1 cellular context compared by ENCODE assay signal in the genomic region with DNA sequence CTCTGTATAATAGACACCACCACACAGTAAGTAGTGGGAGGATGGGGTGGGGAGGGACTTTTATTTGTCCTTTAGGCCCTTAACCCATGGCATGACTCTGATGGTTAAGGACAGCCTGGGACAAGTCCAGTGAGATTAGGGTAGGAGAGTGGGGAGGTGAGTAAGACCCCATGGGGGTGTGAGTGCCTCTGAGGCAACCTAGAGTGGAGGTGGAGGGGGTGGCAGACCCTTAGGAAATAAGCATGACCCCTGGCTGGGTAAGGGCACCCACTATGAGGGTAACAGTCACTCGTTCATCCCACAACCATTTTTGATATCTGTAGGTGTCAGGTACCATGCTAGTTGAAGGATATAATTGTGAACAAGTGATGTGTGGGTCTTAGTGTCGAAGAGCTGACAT.
TF ChIP-seq lines count a peak whose summit lies in the region.

No MANE protein-coding gene starts in this region.

TF ChIP-seq in GM23338, 12 proteins besides CTCF, POLR2A, EP300 and RAD21 (continued from another document):
- TF ChIP-seq POLR2AphosphoS5 (IDR thresholded peaks at IDR 0.05; ENCODE audit: low read depth) = no peak
- TF ChIP-seq NANOG (IDR thresholded peaks at IDR 0.05; ENCODE audit: borderline replicate concordance) = no peak
TF ChIP-seq in GM23338: peak in this region for 0.
